Comparison of ENCODE assay signal across 30 cellular contexts in genomic region chr3:175310046-175310445, GRCh38.
"Had no signal": no experiment of that assay in that cellular context is flagged by ENCODE, and none has a peak within 500 bp of the region (broad histone marks: within the 10 kb centered on the region; RNA-seq: fewer than 3 reads in every experiment).

No MANE protein-coding gene starts in this region.

- H3K27ac Mint-ChIP-seq: activated B cell treated with CpG ODN at 0.5 μM for 24 hours; activated CD8-positive, alpha-beta T cell treated with anti-CD3 and anti-CD28 coated beads for 36 hours; activated naive CD8-positive, alpha-beta T cell; activated T-helper 17 cell treated with anti-CD3 and anti-CD28 coated beads, Interleukin-2, amount 50 U/mL, for 72 hours; effector memory CD8-positive, alpha-beta T cell; T-helper 1 cell treated with Interleukin-12 subunit alpha and Interleukin-12 subunit beta and Interleukin-4 antibody, amounts not matched to agents 30 μg/mL and 1 μg/mL, for 36 hours had no signal

- H3K27ac ChIP-seq: brain microvascular endothelial cell, epithelial cell of prostate, esophagus squamous epithelium, gastroesophageal sphincter, heart right ventricle, WERI-Rb-1 had no signal

- H3K4me3 ChIP-seq: esophagus squamous epithelium, gastroesophageal sphincter, heart right ventricle had no signal

- H3K4me1 Mint-ChIP-seq: activated B cell treated with CpG ODN at 0.5 μM for 24 hours; activated T-helper 17 cell treated with anti-CD3 and anti-CD28 coated beads, Interleukin-2, amount 50 U/mL, for 72 hours; central memory CD8-positive, alpha-beta T cell had no signal

- H3K4me1 ChIP-seq: esophagus squamous epithelium, gastroesophageal sphincter had no signal

- ATAC-seq: activated CD4-positive, CD25-positive, alpha-beta regulatory T cell treated with anti-CD3 and anti-CD28 coated beads, Interleukin-2, amount 50 U/mL, for 24 hours; activated CD8-positive, alpha-beta T cell treated with anti-CD3 and anti-CD28 coated beads for 36 hours; activated T-cell treated with anti-CD3 and anti-CD28 coated beads, Interleukin-2, amount 50 U/mL, for 4 hours; activated T-helper 17 cell treated with anti-CD3 and anti-CD28 coated beads, Interleukin-2, amount 50 U/mL, for 72 hours; effector memory CD8-positive, alpha-beta T cell; gastroesophageal sphincter; heart right ventricle had no signal

- H3K36me3 ChIP-seq: brain microvascular endothelial cell, esophagus squamous epithelium, gastroesophageal sphincter, heart right ventricle, WERI-Rb-1 had no signal

- H3K36me3 Mint-ChIP-seq: activated naive CD8-positive, alpha-beta T cell had no signal

- H3K9me3 ChIP-seq: esophagus squamous epithelium, gastroesophageal sphincter had no signal

- H3K27me3 ChIP-seq: brain microvascular endothelial cell, esophagus squamous epithelium, gastroesophageal sphincter, heart right ventricle had no signal

- H3K27me3 Mint-ChIP-seq: activated B cell treated with CpG ODN at 0.5 μM for 24 hours; activated CD8-positive, alpha-beta T cell treated with anti-CD3 and anti-CD28 coated beads for 36 hours; activated naive CD8-positive, alpha-beta T cell; activated T-helper 17 cell treated with anti-CD3 and anti-CD28 coated beads, Interleukin-2, amount 50 U/mL, for 72 hours; central memory CD8-positive, alpha-beta T cell; effector memory CD8-positive, alpha-beta T cell had no signal

- DNase-seq: activated B cell treated with CpG ODN at 0.5 μM for 24 hours; activated CD4-positive, alpha-beta T cell treated with anti-CD3 and anti-CD28 coated beads for 48 hours; activated CD4-positive, alpha-beta T cell treated with anti-CD3 and anti-CD28 coated beads, Interleukin-2, amount 50 U/mL, for 1 hour; activated CD4-positive, alpha-beta T cell treated with anti-CD3 and anti-CD28 coated beads, Interleukin-2, amount 50 U/mL, for 48 hours; activated CD8-positive, alpha-beta memory T cell treated with anti-CD3 and anti-CD28 coated beads for 24 hours; activated CD8-positive, alpha-beta T cell treated with anti-CD3 and anti-CD28 coated beads for 36 hours; activated effector memory CD4-positive, alpha-beta T cell treated with Interleukin-2 at 50 U/mL for 16 hours; activated gamma-delta T cell treated with Interleukin-2 at 50 U/mL for 16 hours; activated naive CD4-positive, alpha-beta T cell treated with anti-CD3 and anti-CD28 coated beads, Interleukin-2, amount 50 U/mL, for 16 hours; activated naive CD4-positive, alpha-beta T cell treated with Interleukin-2 at 50 U/mL for 16 hours; activated T-cell treated with anti-CD3 and anti-CD28 coated beads, Interleukin-2, amount 50 U/mL, for 4 hours; amniotic stem cell; anterior cingulate cortex; brain microvascular endothelial cell; cortex of kidney; dermis blood vessel endothelial cell; effector CD4-positive, alpha-beta T cell; effector memory CD8-positive, alpha-beta T cell; esophagus squamous epithelium; foreskin melanocyte; heart right ventricle; T1000; WERI-Rb-1 had no signal

- H3K4me3 Mint-ChIP-seq: activated B cell treated with CpG ODN at 0.5 μM for 24 hours; activated CD8-positive, alpha-beta T cell treated with anti-CD3 and anti-CD28 coated beads for 36 hours; activated naive CD8-positive, alpha-beta T cell; activated T-cell treated with anti-CD3 and anti-CD28 coated beads, Interleukin-2, amount 50 U/mL, for 4 hours; activated T-helper 17 cell treated with anti-CD3 and anti-CD28 coated beads, Interleukin-2, amount 50 U/mL, for 72 hours; central memory CD8-positive, alpha-beta T cell; effector memory CD8-positive, alpha-beta T cell; T-helper 1 cell treated with Interleukin-12 subunit alpha and Interleukin-12 subunit beta and Interleukin-4 antibody, amounts not matched to agents 30 μg/mL and 1 μg/mL, for 36 hours had no signal

- H3K9me3 Mint-ChIP-seq: activated B cell treated with CpG ODN at 0.5 μM for 24 hours; activated CD8-positive, alpha-beta T cell treated with anti-CD3 and anti-CD28 coated beads for 36 hours; T-helper 1 cell treated with Interleukin-12 subunit alpha and Interleukin-12 subunit beta and Interleukin-4 antibody, amounts not matched to agents 30 μg/mL and 1 μg/mL, for 36 hours had no signal
